ENCODE assay signal across 1 cellular context in genomic region chr3:9302425-9303181, GRCh38.
TF ChIP-seq lines count a peak whose summit lies in the region.

No MANE protein-coding gene starts in this region.

TF ChIP-seq in K562, 482 proteins besides CTCF, POLR2A, EP300 and RAD21 (continued from another document and continues in another):
- TF ChIP-seq USF2 (CRISPR knock-in tag; IDR thresholded peaks at IDR 0.05): no peak
- TF ChIP-seq, protein P1, sequence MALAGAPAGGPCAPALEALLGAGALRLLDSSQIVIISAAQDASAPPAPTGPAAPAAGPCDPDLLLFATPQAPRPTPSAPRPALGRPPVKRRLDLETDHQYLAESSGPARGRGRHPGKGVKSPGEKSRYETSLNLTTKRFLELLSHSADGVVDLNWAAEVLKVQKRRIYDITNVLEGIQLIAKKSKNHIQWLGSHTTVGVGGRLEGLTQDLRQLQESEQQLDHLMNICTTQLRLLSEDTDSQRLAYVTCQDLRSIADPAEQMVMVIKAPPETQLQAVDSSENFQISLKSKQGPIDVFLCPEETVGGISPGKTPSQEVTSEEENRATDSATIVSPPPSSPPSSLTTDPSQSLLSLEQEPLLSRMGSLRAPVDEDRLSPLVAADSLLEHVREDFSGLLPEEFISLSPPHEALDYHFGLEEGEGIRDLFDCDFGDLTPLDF (CRISPR knock-in tag; IDR thresholded peaks at IDR 0.05): 0 out of 2 replicates have a peak, but pooled peaks have one; percentile 34
- TF ChIP-seq, protein P2, sequence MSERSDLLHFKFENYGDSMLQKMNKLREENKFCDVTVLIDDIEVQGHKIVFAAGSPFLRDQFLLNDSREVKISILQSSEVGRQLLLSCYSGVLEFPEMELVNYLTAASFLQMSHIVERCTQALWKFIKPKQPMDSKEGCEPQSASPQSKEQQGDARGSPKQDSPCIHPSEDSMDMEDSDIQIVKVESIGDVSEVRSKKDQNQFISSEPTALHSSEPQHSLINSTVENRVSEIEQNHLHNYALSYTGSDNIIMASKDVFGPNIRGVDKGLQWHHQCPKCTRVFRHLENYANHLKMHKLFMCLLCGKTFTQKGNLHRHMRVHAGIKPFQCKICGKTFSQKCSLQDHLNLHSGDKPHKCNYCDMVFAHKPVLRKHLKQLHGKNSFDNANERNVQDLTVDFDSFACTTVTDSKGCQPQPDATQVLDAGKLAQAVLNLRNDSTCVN (CRISPR knock-in tag; IDR thresholded peaks at IDR 0.05): no peak
- peak; percentile 99 for TF ChIP-seq SMC3 (conservative IDR thresholded peaks at IDR 0.05; ENCODE audit: insufficient read depth, low read depth, low read length)
- TF ChIP-seq KLF13 (tag; IDR thresholded peaks at IDR 0.05; ENCODE audit: borderline replicate concordance, low read depth): peak; percentile 59; the same call in 1 of the 2 replicates
- no peak for TF ChIP-seq HINFP (tag; conservative IDR thresholded peaks at IDR 0.05; ENCODE audit: low read depth)
- 0 out of 2 replicates have a peak, but pooled peaks have one; percentile 63 for TF ChIP-seq BMI1 (IDR thresholded peaks at IDR 0.05; ENCODE audit: low read length)
- TF ChIP-seq DEAF1 (CRISPR knock-in tag; IDR thresholded peaks at IDR 0.05): peak; percentile 95
- no peak for TF ChIP-seq ZNF551 (CRISPR knock-in tag; IDR thresholded peaks at IDR 0.05)
- TF ChIP-seq, protein P3, sequence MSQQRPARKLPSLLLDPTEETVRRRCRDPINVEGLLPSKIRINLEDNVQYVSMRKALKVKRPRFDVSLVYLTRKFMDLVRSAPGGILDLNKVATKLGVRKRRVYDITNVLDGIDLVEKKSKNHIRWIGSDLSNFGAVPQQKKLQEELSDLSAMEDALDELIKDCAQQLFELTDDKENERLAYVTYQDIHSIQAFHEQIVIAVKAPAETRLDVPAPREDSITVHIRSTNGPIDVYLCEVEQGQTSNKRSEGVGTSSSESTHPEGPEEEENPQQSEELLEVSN (IDR thresholded peaks at IDR 0.05; ENCODE audit: borderline replicate concordance in 1 of 2, extremely low read depth in 1 of 2, insufficient read depth in 1 of 2, insufficient read length in 1 of 2, low read depth in 1 of 2, low read length in 1 of 2, poor library complexity in 1 of 2, severe bottlenecking in 1 of 2): no peak
- no peak for TF ChIP-seq PML (IDR thresholded peaks at IDR 0.05; ENCODE audit: low read length)
- no peak for TF ChIP-seq ZNF778 (CRISPR knock-in tag; IDR thresholded peaks at IDR 0.05)
- peak; percentile 73; the same call in 1 of the 2 replicates for TF ChIP-seq CC2D1A (IDR thresholded peaks at IDR 0.05)
- peak in 1 of 2 experiments; percentile 36; a peak in 1 of 4 replicates for TF ChIP-seq TEAD1 (CRISPR knock-in tag; IDR thresholded peaks at IDR 0.05)
- no peak for TF ChIP-seq NONO (IDR thresholded peaks at IDR 0.05; ENCODE audit: low read depth in 2 of 2, low read length in 1 of 2)
- TF ChIP-seq SP1 (CRISPR knock-in tag; IDR thresholded peaks at IDR 0.05): peak; percentile 34; the same call in 1 of the 2 replicates
- no peak for TF ChIP-seq ZNF23 (CRISPR knock-in tag; IDR thresholded peaks at IDR 0.05)
- TF ChIP-seq KDM4B (IDR thresholded peaks at IDR 0.05; ENCODE audit: borderline replicate concordance in 2 of 2, low read depth in 1 of 2): peak in 1 of 2 experiments; percentile 41; a peak in 1 of 4 replicates
- TF ChIP-seq VEZF1 (CRISPR knock-in tag; IDR thresholded peaks at IDR 0.05): peak; percentile 45
- TF ChIP-seq KLF16 (IDR thresholded peaks at IDR 0.05): peak; percentile 55
- TF ChIP-seq BACH1 (tag; IDR thresholded peaks at IDR 0.05): no peak
- TF ChIP-seq GABPB1 (CRISPR knock-in tag; IDR thresholded peaks at IDR 0.05): peak; percentile 27; the same call in 1 of the 2 replicates
- TF ChIP-seq MAZ (CRISPR knock-in tag; conservative IDR thresholded peaks at IDR 0.05 in 1 of 2, IDR thresholded peaks at IDR 0.05 in 1 of 2): peak in 1 of 2 experiments; percentile 61; a peak in 2 of 4 replicates
- TF ChIP-seq, protein P4, sequence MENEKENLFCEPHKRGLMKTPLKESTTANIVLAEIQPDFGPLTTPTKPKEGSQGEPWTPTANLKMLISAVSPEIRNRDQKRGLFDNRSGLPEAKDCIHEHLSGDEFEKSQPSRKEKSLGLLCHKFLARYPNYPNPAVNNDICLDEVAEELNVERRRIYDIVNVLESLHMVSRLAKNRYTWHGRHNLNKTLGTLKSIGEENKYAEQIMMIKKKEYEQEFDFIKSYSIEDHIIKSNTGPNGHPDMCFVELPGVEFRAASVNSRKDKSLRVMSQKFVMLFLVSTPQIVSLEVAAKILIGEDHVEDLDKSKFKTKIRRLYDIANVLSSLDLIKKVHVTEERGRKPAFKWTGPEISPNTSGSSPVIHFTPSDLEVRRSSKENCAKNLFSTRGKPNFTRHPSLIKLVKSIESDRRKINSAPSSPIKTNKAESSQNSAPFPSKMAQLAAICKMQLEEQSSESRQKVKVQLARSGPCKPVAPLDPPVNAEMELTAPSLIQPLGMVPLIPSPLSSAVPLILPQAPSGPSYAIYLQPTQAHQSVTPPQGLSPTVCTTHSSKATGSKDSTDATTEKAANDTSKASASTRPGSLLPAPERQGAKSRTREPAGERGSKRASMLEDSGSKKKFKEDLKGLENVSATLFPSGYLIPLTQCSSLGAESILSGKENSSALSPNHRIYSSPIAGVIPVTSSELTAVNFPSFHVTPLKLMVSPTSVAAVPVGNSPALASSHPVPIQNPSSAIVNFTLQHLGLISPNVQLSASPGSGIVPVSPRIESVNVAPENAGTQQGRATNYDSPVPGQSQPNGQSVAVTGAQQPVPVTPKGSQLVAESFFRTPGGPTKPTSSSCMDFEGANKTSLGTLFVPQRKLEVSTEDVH (IDR thresholded peaks at IDR 0.05; ENCODE audit: low read depth, partially characterized antibody): no peak
- TF ChIP-seq CTCFL (IDR thresholded peaks at IDR 0.05; ENCODE audit: borderline replicate concordance, insufficient read depth, low read depth, low read length, poor library complexity, severe bottlenecking): peak; percentile 27
- TF ChIP-seq PHF21A (IDR thresholded peaks at IDR 0.05; ENCODE audit: borderline replicate concordance, low read depth): 0 out of 2 replicates have a peak, but pooled peaks have one; percentile 31
- TF ChIP-seq SMAD3 (CRISPR knock-in tag; conservative IDR thresholded peaks at IDR 0.05): no peak
- TF ChIP-seq ZSCAN29 (IDR thresholded peaks at IDR 0.05): no peak
- TF ChIP-seq, protein P5, sequence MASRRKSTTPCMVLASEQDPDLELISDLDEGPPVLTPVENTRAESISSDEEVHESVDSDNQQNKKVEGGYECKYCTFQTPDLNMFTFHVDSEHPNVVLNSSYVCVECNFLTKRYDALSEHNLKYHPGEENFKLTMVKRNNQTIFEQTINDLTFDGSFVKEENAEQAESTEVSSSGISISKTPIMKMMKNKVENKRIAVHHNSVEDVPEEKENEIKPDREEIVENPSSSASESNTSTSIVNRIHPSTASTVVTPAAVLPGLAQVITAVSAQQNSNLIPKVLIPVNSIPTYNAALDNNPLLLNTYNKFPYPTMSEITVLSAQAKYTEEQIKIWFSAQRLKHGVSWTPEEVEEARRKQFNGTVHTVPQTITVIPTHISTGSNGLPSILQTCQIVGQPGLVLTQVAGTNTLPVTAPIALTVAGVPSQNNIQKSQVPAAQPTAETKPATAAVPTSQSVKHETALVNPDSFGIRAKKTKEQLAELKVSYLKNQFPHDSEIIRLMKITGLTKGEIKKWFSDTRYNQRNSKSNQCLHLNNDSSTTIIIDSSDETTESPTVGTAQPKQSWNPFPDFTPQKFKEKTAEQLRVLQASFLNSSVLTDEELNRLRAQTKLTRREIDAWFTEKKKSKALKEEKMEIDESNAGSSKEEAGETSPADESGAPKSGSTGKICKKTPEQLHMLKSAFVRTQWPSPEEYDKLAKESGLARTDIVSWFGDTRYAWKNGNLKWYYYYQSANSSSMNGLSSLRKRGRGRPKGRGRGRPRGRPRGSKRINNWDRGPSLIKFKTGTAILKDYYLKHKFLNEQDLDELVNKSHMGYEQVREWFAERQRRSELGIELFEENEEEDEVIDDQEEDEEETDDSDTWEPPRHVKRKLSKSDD (conservative IDR thresholded peaks at IDR 0.05; ENCODE audit: low read length): peak; percentile 57; the same call in 1 of the 2 replicates
- no peak for TF ChIP-seq CEBPZ (IDR thresholded peaks at IDR 0.05; ENCODE audit: borderline replicate concordance, low read depth, low read length)
- TF ChIP-seq YY1 (IDR thresholded peaks at IDR 0.05; ENCODE audit: borderline replicate concordance in 1 of 3, control insufficient read depth in 1 of 3, extremely low read depth in 1 of 3, insufficient read depth in 3 of 3, insufficient read length in 1 of 3, insufficient replicate concordance in 2 of 3, low read depth in 1 of 3, low read length in 2 of 3): peak in 1 of 3 experiments; percentile 36
- no peak for TF ChIP-seq SIN3A (IDR thresholded peaks at IDR 0.05; ENCODE audit: borderline replicate concordance in 2 of 2, control insufficient read depth in 1 of 2, low read depth in 2 of 2, low read length in 2 of 2)
- TF ChIP-seq PHTF2 (CRISPR knock-in tag; IDR thresholded peaks at IDR 0.05): no peak
